In genomic region chr6:41548098-41548840, GRCh38 we compare ENCODE assay signal across 1 cellular context.
A peak's percentile ranks its signal among the peaks of the same experiment; 100 is the strongest.
TF ChIP-seq lines count a peak whose summit lies in the region.

No MANE protein-coding gene starts in this region.

TF ChIP-seq in HepG2, 621 proteins besides CTCF, POLR2A, EP300 and RAD21 (continued from another document and continues in another):
- peak; percentile 22; the same call in 1 of the 2 replicates for TF ChIP-seq ZNF281 (CRISPR knock-in tag; IDR thresholded peaks at IDR 0.05; ENCODE audit: borderline replicate concordance)
- TF ChIP-seq MYPOP (CRISPR knock-in tag; IDR thresholded peaks at IDR 0.05), result 0 out of 2 replicates have a peak, but pooled peaks have one; percentile 20
- TF ChIP-seq SRSF1 (optimal IDR thresholded peaks at IDR 0.05; ENCODE audit: low read depth, low read length), result peak; percentile 95
- peak; percentile 52; the same call in 1 of the 2 replicates for TF ChIP-seq HDAC1 (CRISPR knock-in tag; IDR thresholded peaks at IDR 0.05)
- TF ChIP-seq GABPB1 (CRISPR knock-in tag; IDR thresholded peaks at IDR 0.05), result peak; percentile 24; the same call in 1 of the 2 replicates
- TF ChIP-seq, protein P1, sequence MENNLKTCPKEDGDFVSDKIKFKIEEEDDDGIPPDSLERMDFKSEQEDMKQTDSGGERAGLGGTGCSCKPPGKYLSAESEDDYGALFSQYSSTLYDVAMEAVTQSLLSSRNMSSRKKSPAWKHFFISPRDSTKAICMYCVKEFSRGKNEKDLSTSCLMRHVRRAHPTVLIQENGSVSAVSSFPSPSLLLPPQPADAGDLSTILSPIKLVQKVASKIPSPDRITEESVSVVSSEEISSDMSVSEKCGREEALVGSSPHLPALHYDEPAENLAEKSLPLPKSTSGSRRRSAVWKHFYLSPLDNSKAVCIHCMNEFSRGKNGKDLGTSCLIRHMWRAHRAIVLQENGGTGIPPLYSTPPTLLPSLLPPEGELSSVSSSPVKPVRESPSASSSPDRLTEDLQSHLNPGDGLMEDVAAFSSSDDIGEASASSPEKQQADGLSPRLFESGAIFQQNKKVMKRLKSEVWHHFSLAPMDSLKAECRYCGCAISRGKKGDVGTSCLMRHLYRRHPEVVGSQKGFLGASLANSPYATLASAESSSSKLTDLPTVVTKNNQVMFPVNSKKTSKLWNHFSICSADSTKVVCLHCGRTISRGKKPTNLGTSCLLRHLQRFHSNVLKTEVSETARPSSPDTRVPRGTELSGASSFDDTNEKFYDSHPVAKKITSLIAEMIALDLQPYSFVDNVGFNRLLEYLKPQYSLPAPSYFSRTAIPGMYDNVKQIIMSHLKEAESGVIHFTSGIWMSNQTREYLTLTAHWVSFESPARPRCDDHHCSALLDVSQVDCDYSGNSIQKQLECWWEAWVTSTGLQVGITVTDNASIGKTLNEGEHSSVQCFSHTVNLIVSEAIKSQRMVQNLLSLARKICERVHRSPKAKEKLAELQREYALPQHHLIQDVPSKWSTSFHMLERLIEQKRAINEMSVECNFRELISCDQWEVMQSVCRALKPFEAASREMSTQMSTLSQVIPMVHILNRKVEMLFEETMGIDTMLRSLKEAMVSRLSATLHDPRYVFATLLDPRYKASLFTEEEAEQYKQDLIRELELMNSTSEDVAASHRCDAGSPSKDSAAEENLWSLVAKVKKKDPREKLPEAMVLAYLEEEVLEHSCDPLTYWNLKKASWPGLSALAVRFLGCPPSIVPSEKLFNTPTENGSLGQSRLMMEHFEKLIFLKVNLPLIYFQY (CRISPR knock-in tag; IDR thresholded peaks at IDR 0.05; ENCODE audit: borderline replicate concordance), result peak; percentile 75; the same call in 1 of the 2 replicates
- TF ChIP-seq ZNF543 (CRISPR knock-in tag; IDR thresholded peaks at IDR 0.05), result peak; percentile 14
- TF ChIP-seq, protein P2, sequence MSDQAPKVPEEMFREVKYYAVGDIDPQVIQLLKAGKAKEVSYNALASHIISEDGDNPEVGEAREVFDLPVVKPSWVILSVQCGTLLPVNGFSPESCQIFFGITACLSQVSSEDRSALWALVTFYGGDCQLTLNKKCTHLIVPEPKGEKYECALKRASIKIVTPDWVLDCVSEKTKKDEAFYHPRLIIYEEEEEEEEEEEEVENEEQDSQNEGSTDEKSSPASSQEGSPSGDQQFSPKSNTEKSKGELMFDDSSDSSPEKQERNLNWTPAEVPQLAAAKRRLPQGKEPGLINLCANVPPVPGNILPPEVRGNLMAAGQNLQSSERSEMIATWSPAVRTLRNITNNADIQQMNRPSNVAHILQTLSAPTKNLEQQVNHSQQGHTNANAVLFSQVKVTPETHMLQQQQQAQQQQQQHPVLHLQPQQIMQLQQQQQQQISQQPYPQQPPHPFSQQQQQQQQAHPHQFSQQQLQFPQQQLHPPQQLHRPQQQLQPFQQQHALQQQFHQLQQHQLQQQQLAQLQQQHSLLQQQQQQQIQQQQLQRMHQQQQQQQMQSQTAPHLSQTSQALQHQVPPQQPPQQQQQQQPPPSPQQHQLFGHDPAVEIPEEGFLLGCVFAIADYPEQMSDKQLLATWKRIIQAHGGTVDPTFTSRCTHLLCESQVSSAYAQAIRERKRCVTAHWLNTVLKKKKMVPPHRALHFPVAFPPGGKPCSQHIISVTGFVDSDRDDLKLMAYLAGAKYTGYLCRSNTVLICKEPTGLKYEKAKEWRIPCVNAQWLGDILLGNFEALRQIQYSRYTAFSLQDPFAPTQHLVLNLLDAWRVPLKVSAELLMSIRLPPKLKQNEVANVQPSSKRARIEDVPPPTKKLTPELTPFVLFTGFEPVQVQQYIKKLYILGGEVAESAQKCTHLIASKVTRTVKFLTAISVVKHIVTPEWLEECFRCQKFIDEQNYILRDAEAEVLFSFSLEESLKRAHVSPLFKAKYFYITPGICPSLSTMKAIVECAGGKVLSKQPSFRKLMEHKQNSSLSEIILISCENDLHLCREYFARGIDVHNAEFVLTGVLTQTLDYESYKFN (CRISPR knock-in tag; conservative IDR thresholded peaks at IDR 0.05), result peak; percentile 43
- TF ChIP-seq HOXA3 (CRISPR knock-in tag; IDR thresholded peaks at IDR 0.05), result no peak
- TF ChIP-seq TGIF2 (CRISPR knock-in tag; IDR thresholded peaks at IDR 0.05), result 0 out of 2 replicates have a peak, but pooled peaks have one; percentile 29
- TF ChIP-seq, protein P3, sequence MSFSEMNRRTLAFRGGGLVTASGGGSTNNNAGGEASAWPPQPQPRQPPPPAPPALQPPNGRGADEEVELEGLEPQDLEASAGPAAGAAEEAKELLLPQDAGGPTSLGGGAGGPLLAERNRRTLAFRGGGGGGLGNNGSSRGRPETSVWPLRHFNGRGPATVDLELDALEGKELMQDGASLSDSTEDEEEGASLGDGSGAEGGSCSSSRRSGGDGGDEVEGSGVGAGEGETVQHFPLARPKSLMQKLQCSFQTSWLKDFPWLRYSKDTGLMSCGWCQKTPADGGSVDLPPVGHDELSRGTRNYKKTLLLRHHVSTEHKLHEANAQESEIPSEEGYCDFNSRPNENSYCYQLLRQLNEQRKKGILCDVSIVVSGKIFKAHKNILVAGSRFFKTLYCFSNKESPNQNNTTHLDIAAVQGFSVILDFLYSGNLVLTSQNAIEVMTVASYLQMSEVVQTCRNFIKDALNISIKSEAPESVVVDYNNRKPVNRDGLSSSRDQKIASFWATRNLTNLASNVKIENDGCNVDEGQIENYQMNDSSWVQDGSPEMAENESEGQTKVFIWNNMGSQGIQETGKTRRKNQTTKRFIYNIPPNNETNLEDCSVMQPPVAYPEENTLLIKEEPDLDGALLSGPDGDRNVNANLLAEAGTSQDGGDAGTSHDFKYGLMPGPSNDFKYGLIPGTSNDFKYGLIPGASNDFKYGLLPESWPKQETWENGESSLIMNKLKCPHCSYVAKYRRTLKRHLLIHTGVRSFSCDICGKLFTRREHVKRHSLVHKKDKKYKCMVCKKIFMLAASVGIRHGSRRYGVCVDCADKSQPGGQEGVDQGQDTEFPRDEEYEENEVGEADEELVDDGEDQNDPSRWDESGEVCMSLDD (CRISPR knock-in tag; IDR thresholded peaks at IDR 0.05; ENCODE audit: borderline replicate concordance), result peak; percentile 59; the same call in 1 of the 2 replicates
- TF ChIP-seq ZNF772 (CRISPR knock-in tag; IDR thresholded peaks at IDR 0.05), result 0 out of 2 replicates have a peak, but pooled peaks have one; percentile 78
- no peak for TF ChIP-seq MAZ (IDR thresholded peaks at IDR 0.05; ENCODE audit: borderline replicate concordance, low read depth, low read length)
- 0 out of 2 replicates have a peak, but pooled peaks have one; percentile 43 for TF ChIP-seq MAZ (CRISPR knock-in tag; IDR thresholded peaks at IDR 0.05; ENCODE audit: low read depth)
- 0 out of 2 replicates have a peak, but pooled peaks have one; percentile 8 for TF ChIP-seq AHDC1 (CRISPR knock-in tag; IDR thresholded peaks at IDR 0.05; ENCODE audit: borderline replicate concordance)
- TF ChIP-seq RBFOX2 (IDR thresholded peaks at IDR 0.05; ENCODE audit: low read depth, low read length), result peak; percentile 81
- 0 out of 2 replicates have a peak, but pooled peaks have one; percentile 49 for TF ChIP-seq MTA1 (CRISPR knock-in tag; IDR thresholded peaks at IDR 0.05; ENCODE audit: borderline replicate concordance)
- TF ChIP-seq, protein P4, sequence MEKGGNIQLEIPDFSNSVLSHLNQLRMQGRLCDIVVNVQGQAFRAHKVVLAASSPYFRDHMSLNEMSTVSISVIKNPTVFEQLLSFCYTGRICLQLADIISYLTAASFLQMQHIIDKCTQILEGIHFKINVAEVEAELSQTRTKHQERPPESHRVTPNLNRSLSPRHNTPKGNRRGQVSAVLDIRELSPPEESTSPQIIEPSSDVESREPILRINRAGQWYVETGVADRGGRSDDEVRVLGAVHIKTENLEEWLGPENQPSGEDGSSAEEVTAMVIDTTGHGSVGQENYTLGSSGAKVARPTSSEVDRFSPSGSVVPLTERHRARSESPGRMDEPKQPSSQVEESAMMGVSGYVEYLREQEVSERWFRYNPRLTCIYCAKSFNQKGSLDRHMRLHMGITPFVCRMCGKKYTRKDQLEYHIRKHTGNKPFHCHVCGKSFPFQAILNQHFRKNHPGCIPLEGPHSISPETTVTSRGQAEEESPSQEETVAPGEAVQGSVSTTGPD (CRISPR knock-in tag; IDR thresholded peaks at IDR 0.05), result 0 out of 2 replicates have a peak, but pooled peaks have one; percentile 20
- TF ChIP-seq SAP130 (CRISPR knock-in tag; IDR thresholded peaks at IDR 0.05; ENCODE audit: low read depth), result 0 out of 2 replicates have a peak, but pooled peaks have one; percentile 47
- TF ChIP-seq YEATS4 (CRISPR knock-in tag; IDR thresholded peaks at IDR 0.05; ENCODE audit: borderline replicate concordance), result no peak
- no peak for TF ChIP-seq ZBTB42 (CRISPR knock-in tag; IDR thresholded peaks at IDR 0.05)
- TF ChIP-seq, protein P5, sequence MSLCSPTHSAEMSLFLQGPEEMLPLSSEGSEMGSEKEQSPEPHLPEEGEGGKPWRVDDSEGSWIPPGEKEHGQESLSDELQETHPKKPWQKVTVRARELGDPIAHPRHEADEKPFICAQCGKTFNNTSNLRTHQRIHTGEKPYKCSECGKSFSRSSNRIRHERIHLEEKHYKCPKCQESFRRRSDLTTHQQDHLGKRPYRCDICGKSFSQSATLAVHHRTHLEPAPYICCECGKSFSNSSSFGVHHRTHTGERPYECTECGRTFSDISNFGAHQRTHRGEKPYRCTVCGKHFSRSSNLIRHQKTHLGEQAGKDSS (CRISPR knock-in tag; IDR thresholded peaks at IDR 0.05; ENCODE audit: borderline replicate concordance, low read depth), result peak; percentile 63; the same call in 1 of the 2 replicates
- TF ChIP-seq KDM2A (CRISPR knock-in tag; IDR thresholded peaks at IDR 0.05; ENCODE audit: borderline replicate concordance, low read depth), result peak; percentile 34; the same call in 1 of the 2 replicates
- 0 out of 2 replicates have a peak, but pooled peaks have one; percentile 6 for TF ChIP-seq GLI4 (CRISPR knock-in tag; IDR thresholded peaks at IDR 0.05; ENCODE audit: borderline replicate concordance)
- peak; percentile 98 for TF ChIP-seq HNRNPL (IDR thresholded peaks at IDR 0.05; ENCODE audit: low read depth, low read length)
- TF ChIP-seq ZNF891 (CRISPR knock-in tag; IDR thresholded peaks at IDR 0.05), result peak; percentile 53; the same call in 1 of the 2 replicates
